Comparison of ENCODE assay signal across 9 cellular contexts in genomic region chr3:37935756-37936666, GRCh38. TPM values are rescaled to one million over a fixed set of nuclear protein-coding genes. Genes with fewer than 3 reads are reported as not detected.
DNase-seq lines count a peak whose midpoint lies in the region; ATAC-seq, FAIRE-seq and TF ChIP-seq lines count a peak whose summit lies in the region.
"Had no signal": no experiment of that assay in that cellular context is flagged by ENCODE, and none has a peak within 500 bp of the region (broad histone marks: within the 10 kb centered on the region; RNA-seq: fewer than 3 reads in every experiment).

No MANE protein-coding gene starts in this region.

- H3K9ac ChIP-seq in kidney (ENCODE audit: low read length in 2 of 2) = no peak overlapping the region
- no peak overlapping the region for H3K9ac ChIP-seq in stomach smooth muscle (ENCODE audit: low read length in 2 of 2)
- H3K9ac ChIP-seq: KMS-11 had no signal

- FAIRE-seq in kidney (lab: Jason Lieb, UNC) = no peak

- TF ChIP-seq CTCF in breast epithelium (IDR thresholded peaks at IDR 0.05) (no peak), kidney (IDR thresholded peaks at IDR 0.05; ENCODE audit: borderline replicate concordance, extremely low read depth, insufficient read depth) (no peak)

- no peak for TF ChIP-seq POLR2A in breast epithelium (IDR thresholded peaks at IDR 0.05)

- H3K36me3 ChIP-seq in breast epithelium = no peaks in the 10 kb centered on the region
- H3K36me3 ChIP-seq in kidney (ENCODE audit: control insufficient read depth in 1 of 2, insufficient read depth in 2 of 2, low read length in 2 of 2) = no peaks in the 10 kb centered on the region
- no peaks in the 10 kb centered on the region for H3K36me3 ChIP-seq in stomach smooth muscle (ENCODE audit: control insufficient read depth in 2 of 2, insufficient read depth in 2 of 2, low read length in 2 of 2)

- H3K27me3 Mint-ChIP-seq in naive thymus-derived CD8-positive, alpha-beta T cell = peaks cover 0 to 6% (median 0%) of the 10 kb centered on the region in 5 donors

- no peak overlapping the region for H3K4me3 ChIP-seq in breast epithelium
- H3K4me3 ChIP-seq in kidney (ENCODE audit: low read length in 2 of 2) = no peak overlapping the region
- no peak overlapping the region for H3K4me3 ChIP-seq in stomach smooth muscle (ENCODE audit: low read length in 2 of 2)

- intact Hi-C loops in breast epithelium (cut with DNase I; ENCODE audit: low total_unique reads) = no loop called here
- intact Hi-C loops in kidney (cut with DNase I) = no loop called here

- POLR2A ChIA-PET in naive thymus-derived CD8-positive, alpha-beta T cell (lab: Charles Lee) = no interaction called here

- H3K27ac Mint-ChIP-seq in naive thymus-derived CD8-positive, alpha-beta T cell = no peak overlapping the region
- no peak overlapping the region for H3K27ac Mint-ChIP-seq in activated naive CD4-positive, alpha-beta T cell treated with anti-CD3 and anti-CD28 coated beads, Interleukin-2, amount 50 U/mL, for 72 hours

- ATAC-seq in naive thymus-derived CD8-positive, alpha-beta T cell = no peak
- no peak for ATAC-seq in activated naive CD4-positive, alpha-beta T cell treated with anti-CD3 and anti-CD28 coated beads, Interleukin-2, amount 50 U/mL, for 72 hours

- DNase-seq in HT1080 (ENCODE audit: low read depth) (peak; percentile 99), breast epithelium (ENCODE audit: low spot score in 2 of 2) (peak in 1 of 2 donors; percentile 86), kidney (no peak), SHP77 (lab: John Stamatoyannopoulos, UW) (no peak), NCI-H526 treated with DMSO at 0.1 percent for 48 hours (lab: John Stamatoyannopoulos, UW) (no peak)
- DNase-seq in naive thymus-derived CD8-positive, alpha-beta T cell = no peak
- no peak for DNase-seq in activated naive CD4-positive, alpha-beta T cell treated with anti-CD3 and anti-CD28 coated beads, Interleukin-2, amount 50 U/mL, for 72 hours (ENCODE audit: low spot score in 2 of 2)

- H3K4me1 Mint-ChIP-seq in naive thymus-derived CD8-positive, alpha-beta T cell = no peaks in the 10 kb centered on the region

- no peak overlapping the region for H3K4me3 Mint-ChIP-seq in naive thymus-derived CD8-positive, alpha-beta T cell

- peaks cover 0 to 2% (median 0%) of the 10 kb centered on the region in 9 donors for H3K9me3 Mint-ChIP-seq in naive thymus-derived CD8-positive, alpha-beta T cell
- H3K9me3 Mint-ChIP-seq in activated naive CD4-positive, alpha-beta T cell treated with anti-CD3 and anti-CD28 coated beads, Interleukin-2, amount 50 U/mL, for 72 hours = no peaks in the 10 kb centered on the region

- H3K36me3 Mint-ChIP-seq in naive thymus-derived CD8-positive, alpha-beta T cell = no peaks in the 10 kb centered on the region
- H3K36me3 Mint-ChIP-seq in activated naive CD4-positive, alpha-beta T cell treated with anti-CD3 and anti-CD28 coated beads, Interleukin-2, amount 50 U/mL, for 72 hours = no peaks in the 10 kb centered on the region

- H3K9me3 ChIP-seq in breast epithelium (no peaks in the 10 kb centered on the region), kidney (ENCODE audit: control insufficient read depth in 1 of 2, low read length in 2 of 2) (no peaks in the 10 kb centered on the region), stomach smooth muscle (ENCODE audit: control insufficient read depth in 2 of 2, low read length in 2 of 2) (no peaks in the 10 kb centered on the region)

- no peaks in the 10 kb centered on the region for H3K27me3 ChIP-seq in breast epithelium
- H3K27me3 ChIP-seq in stomach smooth muscle (ENCODE audit: control insufficient read depth in 1 of 2, insufficient read depth in 2 of 2, low read length in 2 of 2) = no peaks in the 10 kb centered on the region

- peak overlapping the region; percentile 73 to 80 for H3K27ac ChIP-seq in breast epithelium
- peak overlapping the region; percentile 34 to 38 for H3K27ac ChIP-seq in kidney (ENCODE audit: low read depth in 2 of 2, low read length in 2 of 2)
- H3K27ac ChIP-seq in stomach smooth muscle (ENCODE audit: low read length) = peak overlapping the region; percentile 53
- H3K27ac ChIP-seq: KMS-11 had no signal

- H3K4me1 ChIP-seq in breast epithelium (peaks cover 3 to 7% of the 10 kb centered on the region in 2 donors), kidney (ENCODE audit: control insufficient read depth in 1 of 2, insufficient read depth in 1 of 2, low read depth in 1 of 2, low read length in 2 of 2) (peaks cover 20 to 34% of the 10 kb centered on the region in 2 donors), stomach smooth muscle (ENCODE audit: control insufficient read depth, insufficient read depth, low read length) (peaks cover 44% of the 10 kb centered on the region)

RNA-seq across cellular contexts. Expression of gene VILL, which starts 54.6 kb away (rescaled TPM):
- 1.0 and 1.1 TPM in 2 replicates for total RNA-seq in HT1080 (2014; rRNA removed; shearing (Covaris generic))
- polyA plus RNA-seq in HT1080 (2015; cell fraction: cytosol; rRNA removed) = 1.1 and 1.2 TPM in 2 replicates
- polyA plus RNA-seq in HT1080 (2015; cell fraction: nucleus; rRNA removed) = 4.0 and 4.3 TPM in 2 replicates
- total RNA-seq in breast epithelium (10 to 100 TPM; 11.0 to 17.4 (median 15.4) TPM), kidney (7.6 TPM)
- polyA plus RNA-seq in kidney (ENCODE audit: insufficient read depth, low read depth, low replicate concordance) = 7.4 TPM
- 10 to 100 TPM; 41.0 to 41.9 TPM for total RNA-seq in naive thymus-derived CD8-positive, alpha-beta T cell
- 10 to 100 TPM; 12.3 to 21.6 (median 16.0) TPM for polyA plus RNA-seq in naive thymus-derived CD8-positive, alpha-beta T cell
- 10 to 100 TPM; 13.2 to 13.8 TPM for total RNA-seq in activated naive CD4-positive, alpha-beta T cell treated with anti-CD3 and anti-CD28 coated beads, Interleukin-2, amount 50 U/mL, for 72 hours
